In the genomic region with DNA sequence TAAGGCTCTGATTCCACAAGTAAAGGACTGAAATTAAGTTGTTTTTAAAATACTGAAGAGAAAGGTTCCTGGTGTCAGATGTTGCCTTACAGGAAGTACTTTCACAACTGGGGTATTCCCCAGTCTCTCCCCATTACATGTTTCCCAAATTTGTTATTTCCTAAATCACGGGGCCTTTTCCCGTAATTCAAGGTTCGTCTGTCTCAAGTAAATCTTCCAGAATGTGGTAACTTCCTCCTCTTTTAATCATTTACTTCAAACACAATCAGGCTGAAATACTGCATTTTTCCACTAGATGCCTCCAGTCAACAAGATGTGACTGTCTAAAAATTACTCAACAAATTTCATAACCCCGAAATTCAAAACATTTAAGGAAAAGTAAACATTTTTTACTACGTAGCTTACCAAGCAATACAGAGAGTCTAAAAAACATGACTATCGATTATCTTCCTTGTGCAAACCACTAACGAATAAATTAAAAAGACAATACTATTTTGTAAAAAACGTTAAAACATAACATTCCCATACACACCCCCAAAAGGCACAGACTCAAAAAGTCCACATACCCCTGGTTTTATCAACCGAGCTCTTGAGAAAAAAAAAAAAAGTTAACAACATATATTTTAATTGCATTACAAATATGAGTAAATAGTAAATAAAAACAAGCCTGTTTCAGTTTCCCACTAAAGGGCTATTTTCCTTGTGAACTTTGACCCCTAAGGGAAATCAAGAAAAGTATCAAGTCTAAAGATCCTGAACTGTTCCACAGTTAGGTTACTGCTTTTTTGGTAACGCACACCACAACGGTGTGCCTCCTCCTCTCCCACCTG, we compare ENCODE assay signal across 7 cellular contexts. TPM values are rescaled to one million over a fixed set of nuclear protein-coding genes. Genes with fewer than 3 reads are reported as not detected.
DNase-seq lines count a peak whose midpoint lies in the region; ATAC-seq and TF ChIP-seq lines count a peak whose summit lies in the region.

No MANE protein-coding gene starts in this region.

- H3K27ac ChIP-seq in PC-3 (ENCODE audit: low read length) (no peak overlapping the region), left lung (peak overlapping the region; percentile 98), substantia nigra (ENCODE audit: low read depth, low read length, poor library complexity, severe bottlenecking) (peak overlapping the region; percentile 93)

- peak overlapping the region; percentile 92 for H3K27ac Mint-ChIP-seq in central memory CD8-positive, alpha-beta T cell (ENCODE audit: low read depth)

- no TSS peak for BruUV-seq in PC-3 (replicated peaks; lab: Mats Ljungman, UMichigan)

- peak; percentile 21 for ATAC-seq in HG03196 (IDR thresholded peaks at IDR 0.05; ENCODE audit: unreplicated experiment)
- no peak for ATAC-seq in PC-3
- ATAC-seq in central memory CD8-positive, alpha-beta T cell (replicated peaks; ENCODE audit: extremely low read depth, poor library complexity, severe bottlenecking): no peak
- ATAC-seq in left lung: peak; percentile 11

- H3K4me3 ChIP-seq in PC-3 (ENCODE audit: low read length): peak overlapping the region; percentile 89
- peak overlapping the region; percentile 94 to 97 for H3K4me3 ChIP-seq in left lung

- no peak overlapping the region for H2AFZ ChIP-seq in PC-3 (ENCODE audit: low read length)

- no peaks in the 10 kb centered on the region for H3F3A ChIP-seq in PC-3 (ENCODE audit: low read length, unreplicated experiment)

- H3K4me1 Mint-ChIP-seq in central memory CD8-positive, alpha-beta T cell: peaks cover 42% of the 10 kb centered on the region

- peak; percentile 77 for TF ChIP-seq CTCF in PC-3 (conservative IDR thresholded peaks at IDR 0.05; ENCODE audit: low read depth, low read length)
- peak; percentile 67 to 70 for TF ChIP-seq CTCF in left lung (IDR thresholded peaks at IDR 0.05)

- 0 out of 2 replicates have a peak, but pooled peaks cover 3% of the 10 kb centered on the region for H4K20me1 ChIP-seq in PC-3 (ENCODE audit: low read length)

- peak overlapping the region; percentile 85; the same call in 1 of the 2 replicates for H3K9ac ChIP-seq in PC-3 (ENCODE audit: low read length)

- H3K9me2 ChIP-seq in PC-3 (replicated peaks; ENCODE audit: low read length): no peaks in the 10 kb centered on the region

- no peaks in the 10 kb centered on the region for H3K9me3 ChIP-seq in PC-3 (ENCODE audit: low read length)
- H3K9me3 ChIP-seq in left lung: no peaks in the 10 kb centered on the region

- DNase-seq in EH (ENCODE audit: low read depth): peak; percentile 81
- DNase-seq in PC-3: peak; percentile 78
- DNase-seq in central memory CD8-positive, alpha-beta T cell (ENCODE audit: low spot score in 2 of 2): no peak
- no peak for DNase-seq in left lung
- DNase-seq in substantia nigra (lab: John Stamatoyannopoulos, UW): peak in 2 of 49 donors; percentile 13 to 26
- DNase-seq in stimulated activated CD4-positive, alpha-beta T cell treated with anti-CD3 and anti-CD28 coated beads, Interleukin-4, amount 100 ng/mL, for 4 hours: no peak

- CTCF ChIA-PET in PC-3 (lab: Charles Lee): interaction anchor here (0.7 to 0.9 kb wide), 2 partner anchors 99 to 161 kb away, joined by 3 to 4 read pairs; partner anchors contain the start of gene MRPL18

- H3K36me3 Mint-ChIP-seq in central memory CD8-positive, alpha-beta T cell (ENCODE audit: insufficient read depth): peaks cover 44% of the 10 kb centered on the region

- peaks cover 19% of the 10 kb centered on the region for H3K4me1 ChIP-seq in PC-3 (ENCODE audit: insufficient read depth, low read length)
- peaks cover 8 to 78% of the 10 kb centered on the region in 2 donors for H3K4me1 ChIP-seq in left lung

- peaks cover 42% of the 10 kb centered on the region for H3K79me2 ChIP-seq in PC-3 (ENCODE audit: low read length)

- H3K36me3 ChIP-seq in PC-3 (ENCODE audit: low read depth, low read length) (peaks cover 3% of the 10 kb centered on the region; the same call in 1 of the 2 replicates), left lung (peaks cover 0 to 49% of the 10 kb centered on the region in 2 donors)

- no peaks in the 10 kb centered on the region for H3K27me3 Mint-ChIP-seq in central memory CD8-positive, alpha-beta T cell

- H3K27me3 ChIP-seq in PC-3 (ENCODE audit: low read length) (no peaks in the 10 kb centered on the region), left lung (no peaks in the 10 kb centered on the region)

- peak overlapping the region; percentile 90 for H3K4me2 ChIP-seq in PC-3 (ENCODE audit: low read length)

- intact Hi-C loops in PC-3 (cut with micrococcal nuclease): loop anchor here (1.0 to 2.0 kb wide), 4 partner anchors 35 to 162 kb away; partner anchors contain the start of gene TCP1
- intact Hi-C loops in left lung (cut with DNase I): no loop called here

- H3K4me3 Mint-ChIP-seq in central memory CD8-positive, alpha-beta T cell: peak overlapping the region; percentile 90

- POLR2A ChIA-PET in PC-3 (lab: Charles Lee; ENCODE audit: unreplicated experiment): no interaction called here

- H3K9me3 Mint-ChIP-seq in central memory CD8-positive, alpha-beta T cell: no peaks in the 10 kb centered on the region

RNA-seq across cellular contexts. Expression of gene SOD2, which starts 1.7 kb away (rescaled TPM):
- 69.5 and 78.2 TPM in 2 replicates for total RNA-seq in PC-3 (2014; rRNA removed)
- total RNA-seq in left lung: 100 to 1,000 TPM; 179 to 879 TPM

RNA-seq across cellular contexts. Expression of gene WTAP, which starts 36.0 kb away (rescaled TPM):
- total RNA-seq in PC-3 (2014; rRNA removed): 50.8 and 54.5 TPM in 2 replicates
- 100 to 1,000 TPM in 1 of 2 donors, 10 to 100 TPM in 1; 66.6 to 104 TPM for total RNA-seq in left lung

Comparison
In these comparisons a context has a peak if more than half of its experiments do, and no peak if none do; other contexts are left out.
1. DNase-seq: peak in EH (single experiment) and PC-3 (single experiment); none in central memory CD8-positive, alpha-beta T cell (0 of 2), left lung (0 of 2) and stimulated activated CD4-positive, alpha-beta T cell treated with anti-CD3 and anti-CD28 coated beads, Interleukin-4, amount 100 ng/mL, for 4 hours (0 of 2).
2. ATAC-seq: peak in HG03196 (single experiment) and left lung (single experiment); none in PC-3 (single experiment) and central memory CD8-positive, alpha-beta T cell (single experiment).